ENCODE assay signal across 14 cellular contexts in genomic region chr2:120323214-120323613, GRCh38. TPM values are rescaled to one million over a fixed set of nuclear protein-coding genes. Genes with fewer than 3 reads are reported as not detected.
DNase-seq lines count a peak whose midpoint lies in the region; ATAC-seq and TF ChIP-seq lines count a peak whose summit lies in the region.
"Had no signal": no experiment of that assay in that cellular context is flagged by ENCODE, and none has a peak within 500 bp of the region (broad histone marks: within the 10 kb centered on the region; RNA-seq: fewer than 3 reads in every experiment).

No MANE protein-coding gene starts in this region.

- no peak for TF ChIP-seq POLR2A in body of pancreas (IDR thresholded peaks at IDR 0.05)

- 29 to 46% methylated on average over 10 of the region's 10 CpGs for WGBS in body of pancreas, 2 donors

- H3K27ac ChIP-seq in body of pancreas, result peak overlapping the region in 1 of 4 donors; percentile 36

- TF ChIP-seq CTCF in body of pancreas (IDR thresholded peaks at IDR 0.05), result no peak

- H3K9me3 ChIP-seq in body of pancreas, result no peaks in the 10 kb centered on the region

- intact Hi-C loops in body of pancreas (cut with DNase I), result no loop called here

- H3K27me3 ChIP-seq in body of pancreas, result no peaks in the 10 kb centered on the region

- H3K4me1 ChIP-seq in body of pancreas, result peaks cover 13% of the 10 kb centered on the region

- no peak overlapping the region for H3K4me3 ChIP-seq in body of pancreas
- no peak overlapping the region for H3K4me3 ChIP-seq in skeletal muscle cell (ENCODE audit: low read depth, low read length)

- H3K36me3 ChIP-seq in body of pancreas (replicated peaks in 1 of 2; ENCODE audit: insufficient read depth in 1 of 2, low read depth in 2 of 2), result no peaks in the 10 kb centered on the region

- DNase-seq in GM03348 (ENCODE audit: low spot score) (peak; percentile 89), body of pancreas (peak; percentile 79 to 89 (median 86)), left kidney (ENCODE audit: low read depth, low spot score) (peak; percentile 6), skeletal muscle cell (ENCODE audit: low read depth) (peak; percentile 25), cerebellar cortex (ENCODE audit: low spot score) (no peak), dedifferentiated amniotic fluid mesenchymal stem cell (ENCODE audit: extremely low spot score) (no peak)
- DNase-seq in activated naive CD4-positive, alpha-beta T cell treated with anti-CD3 and anti-CD28 coated beads, Interleukin-2, amount 50 U/mL, for 16 hours, result no peak
- DNase-seq: activated CD4-positive, alpha-beta T cell treated with anti-CD3 and anti-CD28 coated beads for 1 hour; activated T-cell treated with anti-CD3 and anti-CD28 coated beads, Interleukin-2, amount 50 U/mL, for 4 hours; effector CD8-positive, alpha-beta T cell; NCI-H1092 treated with DMSO at 0.1 percent for 48 hours; NCI-H446; occipital lobe had no signal

- peak; percentile 95 for ATAC-seq in body of pancreas
- no peak for ATAC-seq in HG02759 (IDR thresholded peaks at IDR 0.05; ENCODE audit: unreplicated experiment)
- ATAC-seq: activated T-cell treated with anti-CD3 and anti-CD28 coated beads, Interleukin-2, amount 50 U/mL, for 4 hours had no signal

RNA-seq across cellular contexts. Expression of gene INHBB, which starts 22.7 kb away (rescaled TPM):
- 1 to 10 TPM; 3.6 to 7.9 TPM for total RNA-seq in body of pancreas

Comparison
In these comparisons a context has a peak if more than half of its experiments do, and no peak if none do; other contexts are left out.
1. DNase-seq: peak in GM03348 (single experiment), body of pancreas (4 of 4), left kidney (single experiment) and skeletal muscle cell (single experiment); none in cerebellar cortex (single experiment), activated naive CD4-positive, alpha-beta T cell treated with anti-CD3 and anti-CD28 coated beads, Interleukin-2, amount 50 U/mL, for 16 hours (single experiment) and dedifferentiated amniotic fluid mesenchymal stem cell (single experiment).